In the genomic region with DNA sequence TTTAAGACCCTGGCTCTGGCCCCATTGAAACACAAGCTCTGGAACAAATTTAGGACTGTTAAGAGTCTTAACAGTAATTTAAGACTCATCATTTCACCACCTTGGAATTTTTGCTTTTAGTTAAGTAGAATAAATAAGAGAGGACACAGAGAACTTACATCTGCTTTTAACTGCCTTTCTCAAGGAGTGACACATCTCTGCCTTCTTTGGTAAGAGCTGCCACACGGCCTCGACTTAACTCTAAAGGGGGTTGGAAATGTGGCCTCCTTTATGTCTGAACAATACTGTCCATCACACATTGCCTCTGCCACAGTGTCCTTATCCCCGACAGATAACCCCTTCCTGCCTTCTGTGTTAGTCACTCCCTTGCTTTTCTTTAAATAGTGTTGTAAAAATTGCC, we compare ENCODE assay signal across 33 cellular contexts.
DNase-seq lines count a peak whose midpoint lies in the region; ATAC-seq and TF ChIP-seq lines count a peak whose summit lies in the region.
"Had no signal": no experiment of that assay in that cellular context is flagged by ENCODE, and none has a peak within 500 bp of the region (broad histone marks: within the 10 kb centered on the region; RNA-seq: fewer than 3 reads in every experiment).

No MANE protein-coding gene starts in this region.

- BruUV-seq in Caco-2 (replicated peaks; lab: Mats Ljungman, UMichigan), result no TSS peak

- H3K4me3 ChIP-seq in cardiac muscle cell, result no peak overlapping the region
- H3K4me3 ChIP-seq in cardiac fibroblast (replicated peaks in 1 of 2; ENCODE audit: low read depth in 2 of 2, low read length in 2 of 2), result no peak overlapping the region
- H3K4me3 ChIP-seq in foreskin fibroblast (ENCODE audit: low read depth in 1 of 2, low read length in 2 of 2), result no peak overlapping the region
- no peak overlapping the region for H3K4me3 ChIP-seq in Caco-2 (ENCODE audit: low read depth, low read length)
- H3K4me3 ChIP-seq: breast epithelium, gastroesophageal sphincter, GM12878, mucosa of descending colon, upper lobe of left lung had no signal

- H3K27me3 ChIP-seq in cardiac muscle cell (no peaks in the 10 kb centered on the region), Caco-2 (replicated peaks; ENCODE audit: control insufficient read depth, insufficient read depth, low read length) (no peaks in the 10 kb centered on the region)
- H3K27me3 ChIP-seq: breast epithelium, gastroesophageal sphincter, upper lobe of left lung had no signal

- H3K9me3 ChIP-seq in cardiac muscle cell (ENCODE audit: low read depth) (no peaks in the 10 kb centered on the region), Caco-2 (no peaks in the 10 kb centered on the region)
- H3K9me3 ChIP-seq: breast epithelium, gastroesophageal sphincter, mucosa of descending colon, upper lobe of left lung had no signal

- intact Hi-C loops in cardiac septum (cut with DNase I), result no loop called here
- intact Hi-C loops in Caco-2 (cut with micrococcal nuclease; ENCODE audit: unreplicated experiment), result no loop called here

- H3K36me3 ChIP-seq in cardiac muscle cell, result no peaks in the 10 kb centered on the region
- H3K36me3 ChIP-seq in Caco-2 (ENCODE audit: control insufficient read depth, insufficient read depth, low read length), result no peaks in the 10 kb centered on the region
- H3K36me3 ChIP-seq: breast epithelium, gastroesophageal sphincter, upper lobe of left lung had no signal

- H3K4me1 Mint-ChIP-seq in Caco-2 (ENCODE audit: low read depth, unreplicated experiment), result no peaks in the 10 kb centered on the region
- H3K4me1 Mint-ChIP-seq: activated naive CD4-positive, alpha-beta T cell treated with anti-CD3 and anti-CD28 coated beads, Interleukin-2, amount 10 ng/mL, durations not matched to agents 7 days and 5 days; activated T-helper 17 cell treated with anti-CD3 and anti-CD28 coated beads, Interleukin-2, amount 50 U/mL, for 72 hours had no signal

- CTCF ChIA-PET in Caco-2 (lab: Charles Lee), result no interaction called here

- POLR2A ChIA-PET in Caco-2 (lab: Charles Lee), result no interaction called here

- H3K27me3 Mint-ChIP-seq in Caco-2 (ENCODE audit: insufficient read depth, unreplicated experiment), result peaks cover 3% of the 10 kb centered on the region
- H3K27me3 Mint-ChIP-seq: activated T-helper 17 cell treated with anti-CD3 and anti-CD28 coated beads, Interleukin-2, amount 50 U/mL, for 72 hours; CD4-positive, alpha-beta T cell; natural killer cell treated with Interleukin-12 subunit alpha and Interleukin-12 subunit beta and Interleukin-15 and Interleukin-18, amount 100 ng/mL, for 72 hours had no signal

- no peaks in the 10 kb centered on the region for H3K9me3 Mint-ChIP-seq in Caco-2 (ENCODE audit: unreplicated experiment)
- H3K9me3 Mint-ChIP-seq: activated naive CD4-positive, alpha-beta T cell treated with anti-CD3 and anti-CD28 coated beads, Interleukin-2, amount 10 ng/mL, durations not matched to agents 7 days and 5 days; activated T-helper 17 cell treated with anti-CD3 and anti-CD28 coated beads, Interleukin-2, amount 50 U/mL, for 72 hours; CD4-positive, alpha-beta T cell; natural killer cell treated with Interleukin-12 subunit alpha and Interleukin-12 subunit beta and Interleukin-15 and Interleukin-18, amount 100 ng/mL, for 72 hours had no signal

- H3K27ac Mint-ChIP-seq in Caco-2 (ENCODE audit: unreplicated experiment), result no peak overlapping the region
- H3K27ac Mint-ChIP-seq: activated naive CD4-positive, alpha-beta T cell treated with anti-CD3 and anti-CD28 coated beads, Interleukin-2, amount 10 ng/mL, durations not matched to agents 7 days and 5 days; activated T-helper 17 cell treated with anti-CD3 and anti-CD28 coated beads, Interleukin-2, amount 50 U/mL, for 72 hours; CD4-positive, alpha-beta T cell; natural killer cell treated with Interleukin-12 subunit alpha and Interleukin-12 subunit beta and Interleukin-15 and Interleukin-18, amount 100 ng/mL, for 72 hours had no signal

- H3K27ac ChIP-seq in cardiac muscle cell, result peak overlapping the region; percentile 72
- H3K27ac ChIP-seq: breast epithelium, epithelial cell of prostate, gastroesophageal sphincter, upper lobe of left lung had no signal

- ATAC-seq in HG02885 (IDR thresholded peaks at IDR 0.05; ENCODE audit: poor library complexity, unreplicated experiment) (no peak), GM19328 (IDR thresholded peaks at IDR 0.05; ENCODE audit: unreplicated experiment) (no peak)
- ATAC-seq: activated T-helper 17 cell treated with anti-CD3 and anti-CD28 coated beads, Interleukin-2, amount 50 U/mL, for 72 hours; gastroesophageal sphincter; GM12878; mucosa of descending colon; natural killer cell treated with Interleukin-12 subunit alpha and Interleukin-12 subunit beta and Interleukin-15 and Interleukin-18, amount 100 ng/mL, for 72 hours; Right ventricle myocardium inferior had no signal

- H3K4me3 Mint-ChIP-seq in Caco-2 (ENCODE audit: unreplicated experiment), result no peak overlapping the region
- H3K4me3 Mint-ChIP-seq: activated naive CD4-positive, alpha-beta T cell treated with anti-CD3 and anti-CD28 coated beads, Interleukin-2, amount 10 ng/mL, durations not matched to agents 7 days and 5 days; activated T-helper 17 cell treated with anti-CD3 and anti-CD28 coated beads, Interleukin-2, amount 50 U/mL, for 72 hours; CD4-positive, alpha-beta T cell; natural killer cell treated with Interleukin-12 subunit alpha and Interleukin-12 subunit beta and Interleukin-15 and Interleukin-18, amount 100 ng/mL, for 72 hours had no signal

- DNase-seq in cardiac muscle cell (ENCODE audit: low read depth in 1 of 2, low spot score in 1 of 2), result peak; percentile 29 to 58
- no peak for DNase-seq in cardiac septum (ENCODE audit: low spot score)
- peak; percentile 43 to 47 for DNase-seq in cardiac fibroblast (ENCODE audit: low read depth in 2 of 2)
- DNase-seq in foreskin fibroblast, result peak; percentile 45 to 67
- DNase-seq in GM10266 (ENCODE audit: extremely low spot score), result no peak
- DNase-seq in Caco-2, result no peak
- DNase-seq: 8988T; activated CD4-positive, alpha-beta T cell treated with anti-CD3 and anti-CD28 coated beads for 48 hours; activated naive CD4-positive, alpha-beta T cell treated with anti-CD3 and anti-CD28 coated beads, Interleukin-2, amount 10 ng/mL, durations not matched to agents 7 days and 5 days; AML-193; amniotic stem cell; CD4-positive, alpha-beta T cell; cortex of kidney; effector memory CD4-positive, alpha-beta T cell; hippocampal formation; Karpas-422; left cardiac atrium; mucosa of descending colon; MV-4-11; NCI-H1436; NCI-H2081; NCI-H345; stimulated activated naive CD4-positive, alpha-beta T cell; upper lobe of left lung had no signal

- peaks cover 22% of the 10 kb centered on the region for H3K4me1 ChIP-seq in cardiac muscle cell (ENCODE audit: low read depth)
- H3K4me1 ChIP-seq in Caco-2, result no peaks in the 10 kb centered on the region
- H3K4me1 ChIP-seq: breast epithelium, gastroesophageal sphincter, upper lobe of left lung had no signal

- no peak for TF ChIP-seq CTCF in cardiac muscle cell (IDR thresholded peaks at IDR 0.05; ENCODE audit: low read depth, low read length)
- TF ChIP-seq CTCF in cardiac fibroblast (IDR thresholded peaks at IDR 0.05; ENCODE audit: low read depth, low read length), result no peak
- TF ChIP-seq CTCF in foreskin fibroblast (IDR thresholded peaks at IDR 0.05; ENCODE audit: low read depth, low read length), result no peak
- TF ChIP-seq CTCF in GM10266 (IDR thresholded peaks at IDR 0.05; ENCODE audit: control insufficient read depth, insufficient read depth, low read depth, missing control alignments), result no peak
- no peak for TF ChIP-seq CTCF in Caco-2 (IDR thresholded peaks at IDR 0.05; ENCODE audit: insufficient read depth in 1 of 2, low read depth in 1 of 2, low read length in 1 of 2, severe bottlenecking in 1 of 2, unreplicated experiment in 1 of 2)

- H3K36me3 Mint-ChIP-seq in Caco-2 (ENCODE audit: insufficient read depth, unreplicated experiment), result no peaks in the 10 kb centered on the region
- H3K36me3 Mint-ChIP-seq: activated naive CD4-positive, alpha-beta T cell treated with anti-CD3 and anti-CD28 coated beads, Interleukin-2, amount 10 ng/mL, durations not matched to agents 7 days and 5 days; natural killer cell treated with Interleukin-12 subunit alpha and Interleukin-12 subunit beta and Interleukin-15 and Interleukin-18, amount 100 ng/mL, for 72 hours had no signal

Comparison
In these comparisons a context has a peak if more than half of its experiments do, and no peak if none do; other contexts are left out.
1. DNase-seq: peak in cardiac muscle cell (2 of 2), cardiac fibroblast (2 of 2) and foreskin fibroblast (2 of 2); none in cardiac septum (single experiment), GM10266 (single experiment) and Caco-2 (0 of 2).